1 cellular context compared by ENCODE assay signal in genomic region chr1:7228252-7228961, GRCh38.
TF ChIP-seq lines count a peak whose summit lies in the region.

No MANE protein-coding gene starts in this region.

TF ChIP-seq in WTC11, 78 proteins besides CTCF, POLR2A, EP300 and RAD21 (continued from another document):
- TF ChIP-seq MXD4 (CRISPR knock-in tag; IDR thresholded peaks at IDR 0.05; ENCODE audit: borderline replicate concordance) (no peak), ZBTB43 (CRISPR knock-in tag; IDR thresholded peaks at IDR 0.05) (no peak)
TF ChIP-seq in WTC11: peak in this region for 0.
